1 cellular context compared by ENCODE assay signal in the genomic region with DNA sequence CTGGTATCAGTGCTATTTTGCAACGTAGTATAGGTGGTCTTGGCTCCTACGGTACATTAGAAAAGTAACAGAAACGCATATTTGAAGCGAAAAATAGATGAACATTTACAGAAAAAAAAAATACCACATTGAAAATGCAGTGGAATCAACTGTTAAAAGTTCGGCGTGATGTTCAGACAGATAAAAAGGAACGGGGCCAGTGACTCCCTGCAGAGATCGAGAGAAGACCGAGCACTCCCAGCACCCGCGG.
TF ChIP-seq lines count a peak whose summit lies in the region.

No MANE protein-coding gene starts in this region.

TF ChIP-seq in liver, 16 proteins besides CTCF, POLR2A, EP300 and RAD21 (continued from another document):
- TF ChIP-seq, protein P1, sequence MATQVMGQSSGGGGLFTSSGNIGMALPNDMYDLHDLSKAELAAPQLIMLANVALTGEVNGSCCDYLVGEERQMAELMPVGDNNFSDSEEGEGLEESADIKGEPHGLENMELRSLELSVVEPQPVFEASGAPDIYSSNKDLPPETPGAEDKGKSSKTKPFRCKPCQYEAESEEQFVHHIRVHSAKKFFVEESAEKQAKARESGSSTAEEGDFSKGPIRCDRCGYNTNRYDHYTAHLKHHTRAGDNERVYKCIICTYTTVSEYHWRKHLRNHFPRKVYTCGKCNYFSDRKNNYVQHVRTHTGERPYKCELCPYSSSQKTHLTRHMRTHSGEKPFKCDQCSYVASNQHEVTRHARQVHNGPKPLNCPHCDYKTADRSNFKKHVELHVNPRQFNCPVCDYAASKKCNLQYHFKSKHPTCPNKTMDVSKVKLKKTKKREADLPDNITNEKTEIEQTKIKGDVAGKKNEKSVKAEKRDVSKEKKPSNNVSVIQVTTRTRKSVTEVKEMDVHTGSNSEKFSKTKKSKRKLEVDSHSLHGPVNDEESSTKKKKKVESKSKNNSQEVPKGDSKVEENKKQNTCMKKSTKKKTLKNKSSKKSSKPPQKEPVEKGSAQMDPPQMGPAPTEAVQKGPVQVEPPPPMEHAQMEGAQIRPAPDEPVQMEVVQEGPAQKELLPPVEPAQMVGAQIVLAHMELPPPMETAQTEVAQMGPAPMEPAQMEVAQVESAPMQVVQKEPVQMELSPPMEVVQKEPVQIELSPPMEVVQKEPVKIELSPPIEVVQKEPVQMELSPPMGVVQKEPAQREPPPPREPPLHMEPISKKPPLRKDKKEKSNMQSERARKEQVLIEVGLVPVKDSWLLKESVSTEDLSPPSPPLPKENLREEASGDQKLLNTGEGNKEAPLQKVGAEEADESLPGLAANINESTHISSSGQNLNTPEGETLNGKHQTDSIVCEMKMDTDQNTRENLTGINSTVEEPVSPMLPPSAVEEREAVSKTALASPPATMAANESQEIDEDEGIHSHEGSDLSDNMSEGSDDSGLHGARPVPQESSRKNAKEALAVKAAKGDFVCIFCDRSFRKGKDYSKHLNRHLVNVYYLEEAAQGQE (IDR thresholded peaks at IDR 0.05): no peak
- no peak for TF ChIP-seq GABPA (IDR thresholded peaks at IDR 0.05 in 1 of 2, conservative IDR thresholded peaks at IDR 0.05 in 1 of 2)
- TF ChIP-seq, protein P2, sequence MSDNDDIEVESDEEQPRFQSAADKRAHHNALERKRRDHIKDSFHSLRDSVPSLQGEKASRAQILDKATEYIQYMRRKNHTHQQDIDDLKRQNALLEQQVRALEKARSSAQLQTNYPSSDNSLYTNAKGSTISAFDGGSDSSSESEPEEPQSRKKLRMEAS (IDR thresholded peaks at IDR 0.05): no peak
